Comparison of ENCODE assay signal across 25 cellular contexts in the genomic region with DNA sequence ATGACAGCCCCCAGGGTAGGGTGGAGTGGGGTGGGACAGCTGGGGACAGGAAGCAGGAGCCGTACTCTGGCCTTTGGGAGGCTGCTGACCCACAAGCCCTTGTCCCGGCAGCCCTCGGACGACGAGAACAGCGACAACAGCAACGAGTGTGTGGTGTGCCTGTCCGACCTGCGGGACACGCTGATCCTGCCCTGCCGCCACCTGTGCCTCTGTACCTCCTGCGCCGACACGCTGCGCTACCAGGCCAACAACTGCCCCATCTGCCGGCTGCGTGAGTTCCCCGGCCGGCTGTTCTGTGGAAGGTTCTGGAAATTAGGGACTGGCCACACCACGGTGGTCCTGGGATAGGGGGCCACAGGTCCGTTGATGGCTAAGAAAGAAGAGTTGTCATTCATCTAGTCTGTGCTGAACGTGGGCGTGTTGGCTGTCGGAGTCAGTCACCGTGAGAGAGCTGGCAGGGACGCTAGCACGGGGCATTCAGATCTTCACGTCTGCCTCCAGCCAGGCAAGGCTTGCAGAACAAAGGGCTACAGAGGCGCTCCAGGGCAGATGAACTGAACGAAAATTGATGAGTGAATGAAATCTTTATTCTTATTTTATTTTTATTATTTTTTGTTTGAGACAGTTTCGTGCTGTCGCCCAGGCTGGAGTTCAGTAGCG. TPM values are rescaled to one million over a fixed set of nuclear protein-coding genes. Genes with fewer than 3 reads are reported as not detected.
A peak's percentile ranks its signal among the peaks of the same experiment; 100 is the strongest.
DNase-seq lines count a peak whose midpoint lies in the region; FAIRE-seq and TF ChIP-seq lines count a peak whose summit lies in the region.
"Had no signal": no experiment of that assay in that cellular context is flagged by ENCODE, and none has a peak within 500 bp of the region (broad histone marks: within the 10 kb centered on the region; RNA-seq: fewer than 3 reads in every experiment).

No MANE protein-coding gene starts in this region.

- H3K36me3 ChIP-seq in NT2/D1 (ENCODE audit: insufficient read depth, insufficient read length, low read length) (peaks cover 64% of the 10 kb centered on the region), H1 (ENCODE audit: control insufficient read depth in 2 of 4, insufficient read depth in 4 of 4, low read length in 3 of 4) (peaks cover 0 to 18% (median 11%) of the 10 kb centered on the region in 4 experiments; a peak in 5 of 8 replicates), neuronal stem cell (replicated peaks in 1 of 2; ENCODE audit: control insufficient read depth in 2 of 2, insufficient read depth in 2 of 2, low read length in 2 of 2) (peaks cover 21 to 70% of the 10 kb centered on the region in 2 donors), BE2C (peaks cover 25% of the 10 kb centered on the region)

- TF ChIP-seq EP300 in H1 (IDR thresholded peaks at IDR 0.05; ENCODE audit: borderline replicate concordance in 1 of 2, low read depth in 2 of 2, low read length in 2 of 2) = no peak

- H3K14ac ChIP-seq in H1 (ENCODE audit: insufficient read length) (no peak overlapping the region), neuronal stem cell (ENCODE audit: low read length) (peak overlapping the region; percentile 56)

- H3K9ac ChIP-seq in NT2/D1 (ENCODE audit: insufficient read length, low read depth) (peak overlapping the region; percentile 61), H1 (replicated peaks in 1 of 4; ENCODE audit: extremely low read depth in 1 of 4, low read depth in 3 of 4, low read length in 3 of 4) (no peak overlapping the region), neuronal stem cell (ENCODE audit: low read depth, low read length, poor library complexity) (peak overlapping the region; percentile 24)

- H3K4ac ChIP-seq in H1 (replicated peaks; ENCODE audit: insufficient read length, low read depth, low read length) (no peak overlapping the region), neuronal stem cell (ENCODE audit: low read length) (no peak overlapping the region)

- no peaks in the 10 kb centered on the region for H3K27me3 Mint-ChIP-seq in osteocyte (ENCODE audit: unreplicated experiment)
- H3K27me3 Mint-ChIP-seq: activated CD8-positive, alpha-beta memory T cell treated with anti-CD3 and anti-CD28 coated beads, Interleukin-2, amount 10 ng/mL, durations not matched to agents 7 days and 5 days; activated naive CD8-positive, alpha-beta T cell; stimulated activated naive CD8-positive, alpha-beta T cell treated with anti-CD3 and anti-CD28 coated beads, Interleukin-15, amount 100 ng/mL, for 72 hours had no signal

- H3K4me2 ChIP-seq in H1 (ENCODE audit: insufficient read depth in 1 of 2, low read depth in 2 of 2, low read length in 2 of 2) (no peak overlapping the region), neuronal stem cell (ENCODE audit: insufficient read depth, low read length, poor library complexity, severe bottlenecking) (no peak overlapping the region)

- H2BK12ac ChIP-seq in H1 (ENCODE audit: low read depth, low read length) (no peak overlapping the region), neuronal stem cell (ENCODE audit: low read length) (peak overlapping the region; percentile 73)

- DNase-seq in G401 (ENCODE audit: low spot score) (peak; percentile 75), NT2/D1 (ENCODE audit: low read depth, low spot score) (no peak), H1 (ENCODE audit: low read depth in 1 of 2, low spot score in 2 of 2) (no peak), neuronal stem cell (ENCODE audit: low spot score) (no peak), osteocyte (ENCODE audit: extremely low spot score, unreplicated experiment) (no peak), putamen (ENCODE audit: low spot score) (no peak), BE2C (no peak)
- DNase-seq in stimulated activated naive CD4-positive, alpha-beta T cell treated with Interleukin-2 at 50 U/mL for 16 hours (lab: John Stamatoyannopoulos, UW) = no peak
- DNase-seq: activated CD4-positive, alpha-beta T cell treated with anti-CD3 and anti-CD28 coated beads, Interleukin-2, amount 50 U/mL, for 1 hour; activated CD8-positive, alpha-beta memory T cell treated with anti-CD3 and anti-CD28 coated beads, Interleukin-2, amount 10 ng/mL, durations not matched to agents 7 days and 5 days; cerebellar nuclear complex; EL; Karpas-422; natural killer cell; NCI-H524 treated with DMSO at 0.1 percent for 48 hours; SJCRH30; stimulated activated naive CD8-positive, alpha-beta T cell treated with anti-CD3 and anti-CD28 coated beads, Interleukin-15, amount 100 ng/mL, for 72 hours; T-helper 1 cell had no signal

- H2AK5ac ChIP-seq in H1 (ENCODE audit: low read depth, low read length) (no peak overlapping the region), neuronal stem cell (ENCODE audit: low read depth, low read length) (no peak overlapping the region)

- in situ Hi-C loops in G401 (cut with HindIII; ENCODE audit: low sequenced_read_pairs) = no loop called here

- CTCF ChIA-PET in H1 (lab: Charles Lee; ENCODE audit: partially characterized antibody) = interaction anchor here (0.7 to 1.0 kb wide), 2 partner anchors 9 to 23 kb away, joined by 3 to 6 read pairs; no protein-coding TSS in a partner anchor

- TF ChIP-seq CTCF in H1 (IDR thresholded peaks at IDR 0.05; ENCODE audit: control extremely low read depth in 1 of 3, insufficient read depth in 1 of 3, low read depth in 1 of 3, low read length in 3 of 3) = no peak
- no peak for TF ChIP-seq CTCF in osteocyte (IDR thresholded peaks at IDR 0.05)
- TF ChIP-seq CTCF in BE2C (IDR thresholded peaks at IDR 0.05; ENCODE audit: low read depth, low read length) = no peak

- POLR2A ChIA-PET in H1 (lab: Charles Lee; ENCODE audit: partially characterized antibody) = no interaction called here

- H3K27me3 ChIP-seq in NT2/D1 (ENCODE audit: insufficient read depth, insufficient read length) (no peaks in the 10 kb centered on the region), H1 (replicated peaks in 1 of 4; ENCODE audit: control insufficient read depth in 3 of 4, extremely low read depth in 1 of 4, insufficient read depth in 3 of 4, low read length in 3 of 4) (no peaks in the 10 kb centered on the region), neuronal stem cell (ENCODE audit: control insufficient read depth in 3 of 3, insufficient read depth in 3 of 3, low read depth in 1 of 3, low read length in 3 of 3) (no peaks in the 10 kb centered on the region), BE2C (no peaks in the 10 kb centered on the region)
- H3K27me3 ChIP-seq: pancreas, SJCRH30, tibial nerve had no signal

- H3K27ac ChIP-seq in H1 (ENCODE audit: low read depth, low read length) = no peak overlapping the region
- H3K27ac ChIP-seq in neuronal stem cell (replicated peaks; ENCODE audit: low read length) = no peak overlapping the region
- H3K27ac ChIP-seq: pancreas, SJCRH30 had no signal

- H3K36me3 Mint-ChIP-seq in osteocyte (ENCODE audit: unreplicated experiment) = peaks cover 15% of the 10 kb centered on the region
- H3K36me3 Mint-ChIP-seq: natural killer cell had no signal

- no peak overlapping the region for H4K91ac ChIP-seq in H1 (replicated peaks; ENCODE audit: insufficient read length, low read length)
- no peak overlapping the region for H4K91ac ChIP-seq in neuronal stem cell (ENCODE audit: low read depth, low read length, poor library complexity)

- H3K4me1 ChIP-seq in NT2/D1 (ENCODE audit: insufficient read depth, insufficient read length) (peaks cover 14% of the 10 kb centered on the region), H1 (replicated peaks in 1 of 4; ENCODE audit: control insufficient read depth in 3 of 4, insufficient read depth in 4 of 4, low read length in 3 of 4) (peaks cover 0 to 3% (median under 1%) of the 10 kb centered on the region in 4 experiments; a peak in 3 of 7 replicates), neuronal stem cell (ENCODE audit: control insufficient read depth in 2 of 2, insufficient read depth in 1 of 2, low read depth in 1 of 2, low read length in 2 of 2) (no peaks in the 10 kb centered on the region), BE2C (peaks cover 2% of the 10 kb centered on the region; the same call in 1 of the 2 replicates)
- H3K4me1 ChIP-seq: pancreas, SJCRH30 had no signal

- H2BK120ac ChIP-seq in H1 (replicated peaks; ENCODE audit: low read depth, low read length) = no peak overlapping the region
- H2BK120ac ChIP-seq in neuronal stem cell (ENCODE audit: low read depth, low read length) = no peak overlapping the region

- H3K9me3 ChIP-seq in NT2/D1 (ENCODE audit: insufficient read depth, low read length) = no peaks in the 10 kb centered on the region
- H3K9me3 ChIP-seq in H1 (ENCODE audit: insufficient read depth in 2 of 2, low read depth in 1 of 2, low read length in 1 of 2) = no peaks in the 10 kb centered on the region
- no peaks in the 10 kb centered on the region for H3K9me3 ChIP-seq in neuronal stem cell (replicated peaks in 1 of 2; ENCODE audit: control insufficient read depth in 2 of 2, insufficient read depth in 1 of 2, low read depth in 1 of 2, low read length in 2 of 2)
- no peaks in the 10 kb centered on the region for H3K9me3 ChIP-seq in BE2C
- H3K9me3 ChIP-seq: pancreas, SJCRH30, tibial nerve had no signal

- TF ChIP-seq POLR2A in H1 (IDR thresholded peaks at IDR 0.05; ENCODE audit: control extremely low read depth in 1 of 2, low read depth in 2 of 2, low read length in 2 of 2) = no peak

- no peak for FAIRE-seq in H1 (lab: Jason Lieb, UNC)
- FAIRE-seq: pancreas, RCC 7860 had no signal

- H3K18ac ChIP-seq in H1 (ENCODE audit: extremely low read depth, low read length) = no peak overlapping the region
- H3K18ac ChIP-seq in neuronal stem cell (ENCODE audit: low read length) = no peak overlapping the region

- peaks cover 3 to 9% of the 10 kb centered on the region in 2 experiments for H4K20me1 ChIP-seq in H1 (replicated peaks in 1 of 2; ENCODE audit: control insufficient read depth in 1 of 2, insufficient read depth in 2 of 2, low read length in 2 of 2)

- H3K79me1 ChIP-seq in H1 (ENCODE audit: low read depth, low read length) (peaks cover 4% of the 10 kb centered on the region; the same call in 1 of the 2 replicates), neuronal stem cell (ENCODE audit: low read depth, low read length) (peaks cover under 1% of the 10 kb centered on the region)

- no peak overlapping the region for H3K56ac ChIP-seq in H1 (replicated peaks; ENCODE audit: insufficient read length, low read depth, low read length)

- H4K8ac ChIP-seq in H1 (ENCODE audit: extremely low read depth, insufficient read depth, low read length) (no peak overlapping the region), neuronal stem cell (ENCODE audit: low read depth, low read length) (no peak overlapping the region)

- no peak overlapping the region for H2BK20ac ChIP-seq in H1 (ENCODE audit: low read length)

- no peak overlapping the region for H3K23ac ChIP-seq in H1 (ENCODE audit: insufficient read length)
- peak overlapping the region; percentile 98 for H3K23ac ChIP-seq in neuronal stem cell (ENCODE audit: low read depth, low read length, poor library complexity)

- H3K27ac Mint-ChIP-seq in osteocyte (ENCODE audit: unreplicated experiment) = no peak overlapping the region
- H3K27ac Mint-ChIP-seq: activated CD8-positive, alpha-beta memory T cell treated with anti-CD3 and anti-CD28 coated beads, Interleukin-2, amount 10 ng/mL, durations not matched to agents 7 days and 5 days; activated naive CD8-positive, alpha-beta T cell; activated T-helper 1 cell treated with anti-CD3 and anti-CD28 coated beads, Interleukin-12 subunit alpha, Interleukin-12 subunit beta, Interleukin-2, Interleukin-4 antibody, amounts not matched to agents 30 ng/mL and 10 ng/mL and 1 ng/mL, durations not matched to agents 14 hours and 24 hours and 36 hours; mesothelial cell of epicardium; natural killer cell had no signal

- no peak for TF ChIP-seq RAD21 in H1 (IDR thresholded peaks at IDR 0.05 in 1 of 2, conservative IDR thresholded peaks at IDR 0.05 in 1 of 2; ENCODE audit: low read depth in 2 of 2, low read length in 2 of 2)

- H2BK15ac ChIP-seq in H1 (ENCODE audit: low read length) = no peak overlapping the region
- H2BK15ac ChIP-seq in neuronal stem cell (ENCODE audit: low read length) = no peak overlapping the region

- peaks cover 0 to under 1% of the 10 kb centered on the region in 2 experiments; a peak in 1 of 4 replicates for H3K79me2 ChIP-seq in H1 (ENCODE audit: control insufficient read depth in 1 of 2, insufficient read depth in 2 of 2, low read length in 2 of 2)

- no peaks in the 10 kb centered on the region for H3K4me1 Mint-ChIP-seq in osteocyte (ENCODE audit: unreplicated experiment)

- H2AFZ ChIP-seq in H1 (ENCODE audit: low read length) (no peak overlapping the region), neuronal stem cell (ENCODE audit: low read length) (no peak overlapping the region)

- 96% methylated on average over 33 of the region's 33 CpGs; no CpG with 5 or more reads in 1 of the 2 experiments for WGBS in H1 (ENCODE audit: extremely low coverage in 1 of 2, insufficient coverage in 1 of 2, insufficient read length in 1 of 2, insufficient replicate concordance in 2 of 2, low coverage in 1 of 2, low lambda C conversion rate in 2 of 2, missing lambda C conversion rate in 1 of 2), 2 experiments
- WGBS in neuronal stem cell (ENCODE audit: extremely low coverage in 2 of 2, insufficient read length in 2 of 2, insufficient replicate concordance in 1 of 2), 2 donors = no CpG with 5 or more reads among the region's 33 CpGs

- H3K9me3 Mint-ChIP-seq in osteocyte (ENCODE audit: unreplicated experiment) = no peaks in the 10 kb centered on the region
- H3K9me3 Mint-ChIP-seq: activated T-helper 1 cell treated with anti-CD3 and anti-CD28 coated beads, Interleukin-12 subunit alpha, Interleukin-12 subunit beta, Interleukin-2, Interleukin-4 antibody, amounts not matched to agents 30 ng/mL and 10 ng/mL and 1 ng/mL, durations not matched to agents 14 hours and 24 hours and 36 hours; CD14-positive monocyte; mesothelial cell of epicardium; natural killer cell; stimulated activated naive CD8-positive, alpha-beta T cell treated with anti-CD3 and anti-CD28 coated beads, Interleukin-15, amount 100 ng/mL, for 72 hours had no signal

- peaks cover 2% of the 10 kb centered on the region; the same call in 1 of the 2 replicates for H3K23me2 ChIP-seq in H1 (ENCODE audit: low read depth, low read length)

- no peak overlapping the region for H3K4me3 ChIP-seq in NT2/D1 (ENCODE audit: insufficient read length, low read depth)
- H3K4me3 ChIP-seq in H1 (ENCODE audit: extremely low read depth in 1 of 4, insufficient read depth in 2 of 4, low read depth in 3 of 4, low read length in 4 of 4) = no peak overlapping the region
- no peak overlapping the region for H3K4me3 ChIP-seq in neuronal stem cell (ENCODE audit: low read length in 2 of 2)
- H3K4me3 ChIP-seq in BE2C (ENCODE audit: low read depth, low read length) = no peak overlapping the region
- H3K4me3 ChIP-seq: pancreas, SJCRH30, tibial nerve had no signal

- no peak overlapping the region for H2BK5ac ChIP-seq in H1 (ENCODE audit: low read depth, low read length)
- no peak overlapping the region for H2BK5ac ChIP-seq in neuronal stem cell (ENCODE audit: low read length)

- no peak overlapping the region for H3K4me3 Mint-ChIP-seq in osteocyte (ENCODE audit: unreplicated experiment)
- H3K4me3 Mint-ChIP-seq: activated CD8-positive, alpha-beta memory T cell treated with anti-CD3 and anti-CD28 coated beads, Interleukin-2, amount 10 ng/mL, durations not matched to agents 7 days and 5 days; activated naive CD8-positive, alpha-beta T cell; activated T-helper 1 cell treated with anti-CD3 and anti-CD28 coated beads, Interleukin-12 subunit alpha, Interleukin-12 subunit beta, Interleukin-2, Interleukin-4 antibody, amounts not matched to agents 30 ng/mL and 10 ng/mL and 1 ng/mL, durations not matched to agents 14 hours and 24 hours and 36 hours; CD14-positive monocyte; mesothelial cell of epicardium; natural killer cell; stimulated activated naive CD8-positive, alpha-beta T cell treated with anti-CD3 and anti-CD28 coated beads, Interleukin-15, amount 100 ng/mL, for 72 hours had no signal

- H4K5ac ChIP-seq in H1 (ENCODE audit: insufficient read length, low read depth, low read length) = no peak overlapping the region

RNA-seq across cellular contexts. Expression of gene NUDT16L1, which starts 19.8 kb away (rescaled TPM):
- 71.5 and 89.1 TPM in 2 replicates for total RNA-seq in G401 (2014; rRNA removed; shearing (Covaris generic))
- total RNA-seq in H1 (2021; fragmentation: NEBNext Ultra II Directional; extraction: Animal tissue kit (Norgen Biotek cat#: 25700)) = 34.8 and 41.3 TPM in 2 replicates
- 77.3 and 112 TPM in 2 replicates for polyA plus RNA-seq in H1 (2011; rRNA removed)
- 77.8 TPM for polyA plus RNA-seq in H1 (2011; cell fraction: cytosol; rRNA removed)
- polyA plus RNA-seq in H1 (2011; cell fraction: nucleus; rRNA removed) = 64.0 TPM
- polyA plus RNA-seq in H1 (2012, experiment 1 of 2) = 29.6 to 40.8 TPM (median 37.5 TPM) in 4 replicates
- polyA plus RNA-seq in H1 (2012, experiment 2 of 2) = 45.2 TPM
- 21.6 TPM for polyA plus RNA-seq in H1 (2013, experiment 1 of 2)
- polyA plus RNA-seq in H1 (2013, experiment 2 of 2) = 20.8 TPM
- 11.7 and 13.1 TPM in 2 replicates for polyA minus RNA-seq in H1 (2011; rRNA and poly(A)+ RNA removed)
- 23.3 TPM for polyA minus RNA-seq in H1 (2011; cell fraction: cytosol; rRNA and poly(A)+ RNA removed)
- polyA minus RNA-seq in H1 (2011; cell fraction: nucleus; rRNA and poly(A)+ RNA removed) = 22.2 TPM
- polyA plus RNA-seq in neuronal stem cell (2013, experiment 1 of 2) = 24.6 TPM
- 25.4 TPM for polyA plus RNA-seq in neuronal stem cell (2013, experiment 2 of 2)
- total RNA-seq in osteocyte = 26.2 and 28.9 TPM in 2 replicates
- 141 TPM for polyA plus RNA-seq in BE2C (2012; ENCODE audit: insufficient read depth, insufficient read length, low read depth)

RNA-seq across cellular contexts. Expression of gene MGRN1, which starts 48.9 kb away (rescaled TPM):
- total RNA-seq in G401 (2014; rRNA removed; shearing (Covaris generic)) = 13.3 and 21.4 TPM in 2 replicates
- 79.4 and 82.3 TPM in 2 replicates for total RNA-seq in H1 (2021; fragmentation: NEBNext Ultra II Directional; extraction: Animal tissue kit (Norgen Biotek cat#: 25700))
- 15.0 and 30.1 TPM in 2 replicates for polyA plus RNA-seq in H1 (2011; rRNA removed)
- 12.4 TPM for polyA plus RNA-seq in H1 (2011; cell fraction: cytosol; rRNA removed)
- polyA plus RNA-seq in H1 (2011; cell fraction: nucleus; rRNA removed) = 33.9 TPM
- polyA plus RNA-seq in H1 (2012, experiment 1 of 2) = 39.5 to 72.9 TPM (median 65.4 TPM) in 4 replicates
- polyA plus RNA-seq in H1 (2012, experiment 2 of 2) = 52.0 TPM
- polyA plus RNA-seq in H1 (2013, experiment 1 of 2) = 46.7 TPM
- 47.1 TPM for polyA plus RNA-seq in H1 (2013, experiment 2 of 2)
- 17.9 and 22.6 TPM in 2 replicates for polyA minus RNA-seq in H1 (2011; rRNA and poly(A)+ RNA removed)
- polyA minus RNA-seq in H1 (2011; cell fraction: cytosol; rRNA and poly(A)+ RNA removed) = 30.4 TPM
- 30.7 TPM for polyA minus RNA-seq in H1 (2011; cell fraction: nucleus; rRNA and poly(A)+ RNA removed)
- 48.7 TPM for polyA plus RNA-seq in neuronal stem cell (2013, experiment 1 of 2)
- 51.0 TPM for polyA plus RNA-seq in neuronal stem cell (2013, experiment 2 of 2)
- 88.0 and 94.6 TPM in 2 replicates for total RNA-seq in osteocyte
- polyA plus RNA-seq in BE2C (2012; ENCODE audit: insufficient read depth, insufficient read length, low read depth) = 93.3 TPM

RNA-seq across cellular contexts. Expression of gene UBALD1, which starts 58.8 kb away (rescaled TPM):
- 12.4 and 15.6 TPM in 2 replicates for total RNA-seq in G401 (2014; rRNA removed; shearing (Covaris generic))
- 52.2 and 62.0 TPM in 2 replicates for total RNA-seq in H1 (2021; fragmentation: NEBNext Ultra II Directional; extraction: Animal tissue kit (Norgen Biotek cat#: 25700))
- 28.6 and 48.9 TPM in 2 replicates for polyA plus RNA-seq in H1 (2011; rRNA removed)
- 20.7 TPM for polyA plus RNA-seq in H1 (2011; cell fraction: cytosol; rRNA removed)
- polyA plus RNA-seq in H1 (2011; cell fraction: nucleus; rRNA removed) = 44.3 TPM
- polyA plus RNA-seq in H1 (2012, experiment 1 of 2) = 31.3 to 45.9 TPM (median 41.7 TPM) in 4 replicates
- 25.4 TPM for polyA plus RNA-seq in H1 (2012, experiment 2 of 2)
- polyA plus RNA-seq in H1 (2013, experiment 1 of 2) = 36.1 TPM
- 36.7 TPM for polyA plus RNA-seq in H1 (2013, experiment 2 of 2)
- polyA minus RNA-seq in H1 (2011; rRNA and poly(A)+ RNA removed) = 3.9 and 5.5 TPM in 2 replicates
- polyA minus RNA-seq in H1 (2011; cell fraction: cytosol; rRNA and poly(A)+ RNA removed) = 28.0 TPM
- polyA minus RNA-seq in H1 (2011; cell fraction: nucleus; rRNA and poly(A)+ RNA removed) = 45.1 TPM
- 13.4 TPM for polyA plus RNA-seq in neuronal stem cell (2013, experiment 1 of 2)
- 13.0 TPM for polyA plus RNA-seq in neuronal stem cell (2013, experiment 2 of 2)
- 33.6 and 38.4 TPM in 2 replicates for total RNA-seq in osteocyte
- polyA plus RNA-seq in BE2C (2012; ENCODE audit: insufficient read depth, insufficient read length, low read depth) = 91.5 TPM

Comparison
In these comparisons a context has a peak if more than half of its experiments do, and no peak if none do; other contexts are left out.
1. H3K9ac ChIP-seq: peak in NT2/D1 (single experiment) and neuronal stem cell (single experiment); none in H1 (0 of 4).